Comparison of ENCODE assay signal across 9 cellular contexts in the genomic region with DNA sequence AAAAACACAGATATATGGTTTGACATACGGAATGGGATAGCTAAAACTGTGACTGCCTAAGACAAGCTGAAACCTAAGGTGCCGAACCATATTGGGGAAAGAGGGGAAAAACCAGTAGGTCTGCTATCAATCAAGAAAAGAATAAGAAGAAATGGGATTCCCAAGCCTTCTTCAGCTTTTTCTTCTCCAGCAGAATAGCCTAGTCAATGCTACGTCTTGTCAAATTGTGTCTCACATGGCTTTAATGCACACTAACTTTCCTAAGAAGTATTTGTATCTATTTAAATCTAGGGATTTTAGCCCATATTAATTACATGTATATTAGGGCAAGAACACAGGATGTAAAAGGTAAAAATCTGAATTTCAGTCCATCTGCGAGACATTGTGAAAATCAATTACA. TPM values are rescaled to one million over a fixed set of nuclear protein-coding genes. Genes with fewer than 3 reads are reported as not detected.
DNase-seq lines count a peak whose midpoint lies in the region; ATAC-seq and TF ChIP-seq lines count a peak whose summit lies in the region.
"Had no signal": no experiment of that assay in that cellular context is flagged by ENCODE, and none has a peak within 500 bp of the region (broad histone marks: within the 10 kb centered on the region; RNA-seq: fewer than 3 reads in every experiment).

No MANE protein-coding gene starts in this region.

- no peak for TF ChIP-seq CTCF in WI38 (IDR thresholded peaks at IDR 0.05; ENCODE audit: low read depth, low read length)

- no CpG with 5 or more reads among the region's 4 CpGs for WGBS in iPS DF 6.9 (ENCODE audit: insufficient coverage, insufficient read length)

- H3K9ac ChIP-seq in skeletal muscle tissue (ENCODE audit: low read depth in 1 of 3, low read length in 3 of 3) = peak overlapping the region; percentile 94 to 99 (median 95)

- no peak for ATAC-seq in HG02623 (IDR thresholded peaks at IDR 0.05; ENCODE audit: unreplicated experiment)
- ATAC-seq in HG02759 (IDR thresholded peaks at IDR 0.05; ENCODE audit: unreplicated experiment) = no peak

- H3K4me3 ChIP-seq in H7 (ENCODE audit: insufficient read depth, low read depth, low read length) (peak overlapping the region; percentile 71), WI38 (ENCODE audit: low read depth, low read length) (peak overlapping the region; percentile 92), iPS DF 6.9 (ENCODE audit: low read length) (peak overlapping the region; percentile 77; the same call in 1 of the 2 replicates), skeletal muscle tissue (ENCODE audit: low read length in 3 of 3) (peak overlapping the region; percentile 83 to 95 (median 88))

- H3K27me3 ChIP-seq in H7 (ENCODE audit: control insufficient read depth, insufficient read depth, low read length) (no peaks in the 10 kb centered on the region), iPS DF 6.9 (ENCODE audit: control insufficient read depth, insufficient read depth, low read length) (no peaks in the 10 kb centered on the region), skeletal muscle tissue (ENCODE audit: control insufficient read depth in 3 of 3, insufficient read depth in 3 of 3, low read length in 3 of 3) (no peaks in the 10 kb centered on the region)

- H3K27ac ChIP-seq in iPS DF 6.9 (ENCODE audit: low read length) (no peak overlapping the region), skeletal muscle tissue (ENCODE audit: low read depth, low read length) (peak overlapping the region; percentile 95)

- H3K9me3 ChIP-seq in iPS DF 6.9 (ENCODE audit: control insufficient read depth, insufficient read depth, low read length) (no peaks in the 10 kb centered on the region), skeletal muscle tissue (ENCODE audit: control insufficient read depth in 3 of 3, low read length in 3 of 3) (no peaks in the 10 kb centered on the region)

- H3K36me3 ChIP-seq in H7 (replicated peaks; ENCODE audit: control insufficient read depth, insufficient read depth, low read length) (peaks cover 1% of the 10 kb centered on the region; the same call in 1 of the 2 replicates), iPS DF 6.9 (ENCODE audit: control insufficient read depth, insufficient read depth, low read length) (no peaks in the 10 kb centered on the region), skeletal muscle tissue (ENCODE audit: control insufficient read depth in 3 of 3, insufficient read depth in 3 of 3, low read length in 3 of 3) (peaks cover 0 to under 1% (median 0%) of the 10 kb centered on the region in 3 donors)

- H3K4me1 ChIP-seq in iPS DF 6.9 (ENCODE audit: control insufficient read depth, insufficient read depth, low read length) = no peaks in the 10 kb centered on the region
- peaks cover 12 to 28% (median 24%) of the 10 kb centered on the region in 3 donors for H3K4me1 ChIP-seq in skeletal muscle tissue (ENCODE audit: control insufficient read depth in 3 of 3, insufficient read depth in 3 of 3, low read length in 3 of 3)

- DNase-seq in H7 (no peak), iPS DF 6.9 (ENCODE audit: low read depth, low spot score) (no peak), ureter (ENCODE audit: low spot score) (no peak)
- no peak for DNase-seq in activated CD4-positive, CD25-positive, alpha-beta regulatory T cell (lab: John Stamatoyannopoulos, UW)

RNA-seq across cellular contexts. Expression of a gene that starts 0.8 kb away (rescaled TPM):
- 29.4 and 37.9 TPM in 2 replicates for total RNA-seq in H7 (2014; rRNA removed; shearing (Covaris generic))
- total RNA-seq in skeletal muscle tissue (60.0 TPM), ureter (94.8 TPM)

RNA-seq across cellular contexts. Expression of a gene that starts 47.6 kb away (rescaled TPM):
- not detected in 2 replicates for total RNA-seq in H7 (2014; rRNA removed; shearing (Covaris generic))
- total RNA-seq in skeletal muscle tissue = not detected
- total RNA-seq in ureter = not detected
- total RNA-seq: M059J had no signal
